ENCODE assay signal across 12 cellular contexts in the genomic region with DNA sequence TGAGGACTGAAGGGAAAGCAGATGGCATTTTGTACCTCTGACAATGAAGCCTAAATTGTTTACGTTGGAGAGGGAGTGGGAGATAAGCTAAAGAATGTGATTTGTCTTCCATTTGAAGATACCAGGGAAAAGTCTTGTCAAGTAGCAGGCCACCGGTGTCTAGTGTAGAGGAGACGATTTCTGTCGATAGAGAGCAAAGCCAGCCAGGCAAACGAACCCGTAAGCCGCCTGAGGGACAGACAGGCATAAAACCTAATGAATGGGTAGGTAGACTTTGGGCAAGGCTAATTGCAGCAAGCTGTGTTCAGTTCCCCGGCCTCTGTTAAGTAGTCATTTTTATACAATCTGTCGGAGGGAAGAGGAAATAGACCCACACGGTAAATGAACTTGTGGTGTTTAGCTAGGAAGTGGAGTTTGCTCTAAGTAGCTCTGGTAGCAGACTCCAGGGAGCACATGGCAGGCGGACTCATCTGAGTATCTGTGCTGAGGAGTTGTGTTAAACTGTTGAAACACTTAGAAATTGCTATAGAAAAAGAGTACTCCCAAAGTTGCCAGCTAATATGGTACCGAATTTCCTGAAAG. TPM values are rescaled to one million over a fixed set of nuclear protein-coding genes. Genes with fewer than 3 reads are reported as not detected.
DNase-seq lines count a peak whose midpoint lies in the region; ATAC-seq, FAIRE-seq and TF ChIP-seq lines count a peak whose summit lies in the region.
"Had no signal": no experiment of that assay in that cellular context is flagged by ENCODE, and none has a peak within 500 bp of the region (broad histone marks: within the 10 kb centered on the region; RNA-seq: fewer than 3 reads in every experiment).

No MANE protein-coding gene starts in this region.

- H3K36me3 ChIP-seq in spleen = peaks cover 0 to 98% (median 39%) of the 10 kb centered on the region in 6 donors

- DNase-seq in HFFc6 (no peak), T-cell (no peak), spleen (no peak), KG1 (lab: John Stamatoyannopoulos, UW) (no peak), HTR-8/SVneo (ENCODE audit: insufficient read length, low spot score) (no peak), H4 (ENCODE audit: low spot score) (no peak)
- DNase-seq: DMS 273 treated with DMSO at 0.1 percent for 48 hours, T1000 had no signal

- intact Hi-C loops in spleen (cut with DNase I; ENCODE audit: low total_unique reads) = no loop called here

- no peak overlapping the region for H3K4me3 Mint-ChIP-seq in HFFc6
- peak overlapping the region in 1 of 3 donors; percentile 15 for H3K4me3 Mint-ChIP-seq in T-cell

- TF ChIP-seq CTCF in HFFc6 (IDR thresholded peaks at IDR 0.05) (no peak), spleen (IDR thresholded peaks at IDR 0.05 in 8 of 11, conservative IDR thresholded peaks at IDR 0.05 in 3 of 11) (no peak)

- H3K27me3 ChIP-seq in spleen (replicated peaks in 1 of 7) = no peaks in the 10 kb centered on the region

- H3K27ac ChIP-seq in spleen = peak overlapping the region in 6 of 8 donors; percentile 18 to 74 (median 37)

- H3K4me3 ChIP-seq in spleen = peak overlapping the region in 1 of 8 donors; percentile 20

- ATAC-seq in GM18907 (IDR thresholded peaks at IDR 0.05; ENCODE audit: unreplicated experiment) = peak; percentile 65
- peak in 3 of 4 experiments; percentile 38 to 57 (median 50) for ATAC-seq in T-cell (replicated peaks in 1 of 4)
- no peak for ATAC-seq in GM18870 (IDR thresholded peaks at IDR 0.05; ENCODE audit: unreplicated experiment)
- ATAC-seq: HepG2 had no signal

- H3K27ac Mint-ChIP-seq in HFFc6 = 0 out of 2 replicates have a peak overlapping the region, but pooled peaks have one; percentile 8
- peak overlapping the region; percentile 68 to 84 for H3K27ac Mint-ChIP-seq in T-cell

- H3K36me3 Mint-ChIP-seq in HFFc6 (ENCODE audit: low read depth) (peaks cover 35% of the 10 kb centered on the region), T-cell (peaks cover 64% of the 10 kb centered on the region)

- H3K9me3 Mint-ChIP-seq in HFFc6 (no peaks in the 10 kb centered on the region), T-cell (no peaks in the 10 kb centered on the region)

- H3K9me3 ChIP-seq in spleen = no peaks in the 10 kb centered on the region

- WGBS in spleen, 5 donors = 62 to 75% (median 67%) methylated on average over 12 of the region's 12 CpGs

- H3K27me3 Mint-ChIP-seq in HFFc6 (ENCODE audit: insufficient read depth) (no peaks in the 10 kb centered on the region), T-cell (no peaks in the 10 kb centered on the region)

- FAIRE-seq in HTR-8/SVneo (lab: Jason Lieb, UNC) = no peak
- FAIRE-seq: bronchial epithelial cell, HepG2 had no signal

- CTCF ChIA-PET in T-cell (lab: Charles Lee) = no interaction called here

- H3K4me1 Mint-ChIP-seq in HFFc6 (ENCODE audit: low read depth) (peaks cover 24% of the 10 kb centered on the region), T-cell (peaks cover 50 to 60% (median 60%) of the 10 kb centered on the region in 3 donors)

- POLR2A ChIA-PET in T-cell (lab: Charles Lee) = interaction anchor here in 1 of 2 donors (0.5 kb wide), 1 partner anchor 12 kb away, joined by 3 read pairs; no protein-coding TSS in a partner anchor

- H3K4me1 ChIP-seq in spleen = peaks cover 4 to 35% (median 18%) of the 10 kb centered on the region in 6 donors

- TF ChIP-seq POLR2A in spleen (IDR thresholded peaks at IDR 0.05) = no peak

RNA-seq across cellular contexts. Expression of a gene that starts 28.8 kb away (rescaled TPM):
- 100 to 1,000 TPM in 3 of 6 experiments, 10 to 100 TPM in 3; 73.2 to 113 (median 96.6) TPM for total RNA-seq in HFFc6 (2021; fragmentation: NEBNext Ultra II Directional; extraction: Animal tissue kit (Norgen Biotek cat#: 25700))
- total RNA-seq in T-cell (100 to 1,000 TPM; 225 to 325 (median 237) TPM), spleen (100 to 1,000 TPM; 163 to 252 (median 194) TPM)
- polyA plus RNA-seq in spleen = 10 to 100 TPM; 41.9 to 52.8 (median 49.3) TPM
- total RNA-seq in H4 (2014; rRNA removed; shearing (Covaris generic)) = 22.3 and 26.7 TPM in 2 replicates
